Comparison of ENCODE assay signal across 1 cellular context in genomic region chr5:107401470-107402085, GRCh38.
TF ChIP-seq lines count a peak whose summit lies in the region.

No MANE protein-coding gene starts in this region.

TF ChIP-seq in WTC11, 78 proteins besides CTCF, POLR2A, EP300 and RAD21 (continued from another document):
- TF ChIP-seq ARID4B (CRISPR knock-in tag; IDR thresholded peaks at IDR 0.05; ENCODE audit: borderline replicate concordance), result no peak
- TF ChIP-seq RORB (CRISPR knock-in tag; IDR thresholded peaks at IDR 0.05), result no peak
- no peak for TF ChIP-seq TEAD1 (CRISPR knock-in tag; IDR thresholded peaks at IDR 0.05)
- no peak for TF ChIP-seq AR (CRISPR knock-in tag; IDR thresholded peaks at IDR 0.05)
- TF ChIP-seq ZBTB21 (CRISPR knock-in tag; IDR thresholded peaks at IDR 0.05; ENCODE audit: borderline replicate concordance), result no peak
- no peak for TF ChIP-seq ZNF263 (CRISPR knock-in tag; IDR thresholded peaks at IDR 0.05; ENCODE audit: low read depth)
- no peak for TF ChIP-seq AFF4 (CRISPR knock-in tag; IDR thresholded peaks at IDR 0.05; ENCODE audit: borderline replicate concordance)
- TF ChIP-seq ZNF232 (CRISPR knock-in tag; IDR thresholded peaks at IDR 0.05), result no peak
- TF ChIP-seq MAX (CRISPR knock-in tag; IDR thresholded peaks at IDR 0.05), result no peak
- TF ChIP-seq JAZF1 (CRISPR knock-in tag; IDR thresholded peaks at IDR 0.05), result no peak
